8 cellular contexts compared by ENCODE assay signal in genomic region chr5:131169810-131170539, GRCh38. TPM values are rescaled to one million over a fixed set of nuclear protein-coding genes. Genes with fewer than 3 reads are reported as not detected.
A peak's percentile ranks its signal among the peaks of the same experiment; 100 is the strongest.
DNase-seq lines count a peak whose midpoint lies in the region; ATAC-seq, FAIRE-seq and TF ChIP-seq lines count a peak whose summit lies in the region.

No MANE protein-coding gene starts in this region.

- peak overlapping the region; percentile 48 for H3K27ac ChIP-seq in subcutaneous abdominal adipose tissue (ENCODE audit: low read depth, low read length)

- H3K9ac ChIP-seq in subcutaneous abdominal adipose tissue (ENCODE audit: low read length in 5 of 5): peak overlapping the region; percentile 2 to 86 (median 65)

- H3K36me3 Mint-ChIP-seq in activated CD8-positive, alpha-beta T cell treated with anti-CD3 and anti-CD28 coated beads, Interleukin-2, amount 10 ng/mL, durations not matched to agents 7 days and 5 days (ENCODE audit: low read depth): peaks cover 13% of the 10 kb centered on the region

- H3K36me3 ChIP-seq in subcutaneous abdominal adipose tissue (ENCODE audit: control insufficient read depth in 5 of 5, insufficient read depth in 5 of 5, low read length in 5 of 5): no peaks in the 10 kb centered on the region

- peaks cover 5 to 26% (median 22%) of the 10 kb centered on the region in 5 donors for H3K4me1 ChIP-seq in subcutaneous abdominal adipose tissue (ENCODE audit: control insufficient read depth in 5 of 5, insufficient read depth in 5 of 5, low read length in 5 of 5)

- H3K4me1 Mint-ChIP-seq in activated CD8-positive, alpha-beta T cell treated with anti-CD3 and anti-CD28 coated beads, Interleukin-2, amount 10 ng/mL, durations not matched to agents 7 days and 5 days (ENCODE audit: low read depth): peaks cover 47% of the 10 kb centered on the region

- H3K9me3 ChIP-seq in iPS-18c (ENCODE audit: control insufficient read depth, insufficient read depth, low read length): no peaks in the 10 kb centered on the region
- H3K9me3 ChIP-seq in subcutaneous abdominal adipose tissue (ENCODE audit: control insufficient read depth in 5 of 5, low read length in 5 of 5): no peaks in the 10 kb centered on the region

- peak overlapping the region; percentile 94 for H3K27ac Mint-ChIP-seq in activated CD8-positive, alpha-beta T cell treated with anti-CD3 and anti-CD28 coated beads, Interleukin-2, amount 10 ng/mL, durations not matched to agents 7 days and 5 days

- H3K4me3 Mint-ChIP-seq in activated CD8-positive, alpha-beta T cell treated with anti-CD3 and anti-CD28 coated beads, Interleukin-2, amount 10 ng/mL, durations not matched to agents 7 days and 5 days: peak overlapping the region; percentile 99

- DNase-seq in SIG-M5 treated with dmso at 0.1 percent for 504 hours (lab: John Stamatoyannopoulos, UW; ENCODE audit: unreplicated experiment) (peak; percentile 17), SIG-M5 (lab: John Stamatoyannopoulos, UW) (no peak), C1 segment of cervical spinal cord (lab: John Stamatoyannopoulos, UW) (no peak), GM12891 (ENCODE audit: insufficient read length, low spot score) (no peak)
- no peak for DNase-seq in activated CD8-positive, alpha-beta T cell treated with anti-CD3 and anti-CD28 coated beads, Interleukin-2, amount 10 ng/mL, durations not matched to agents 7 days and 5 days

- TF ChIP-seq POLR2A in GM12891 (IDR thresholded peaks at IDR 0.05; ENCODE audit: low read depth, low read length): no peak

- peak overlapping the region; percentile 65 for H3K4me3 ChIP-seq in iPS-18c (ENCODE audit: insufficient read depth, low read depth, low read length)
- peak overlapping the region; percentile 76 to 97 (median 87) for H3K4me3 ChIP-seq in subcutaneous abdominal adipose tissue (ENCODE audit: low read depth in 1 of 5, low read length in 5 of 5)

- ATAC-seq in activated CD8-positive, alpha-beta T cell treated with anti-CD3 and anti-CD28 coated beads, Interleukin-2, amount 10 ng/mL, durations not matched to agents 7 days and 5 days: no peak
- ATAC-seq in GM19351 (IDR thresholded peaks at IDR 0.05; ENCODE audit: unreplicated experiment): no peak

- POLR2A ChIA-PET in activated CD8-positive, alpha-beta T cell treated with anti-CD3 and anti-CD28 coated beads, Interleukin-2, amount 10 ng/mL, durations not matched to agents 7 days and 5 days (lab: Charles Lee): interaction anchor here (0.7 kb wide), 1 partner anchor 97 kb away, joined by 3 read pairs; no protein-coding TSS in a partner anchor

- no peaks in the 10 kb centered on the region for H3K27me3 ChIP-seq in subcutaneous abdominal adipose tissue (ENCODE audit: control insufficient read depth in 5 of 5, insufficient read depth in 4 of 5, low read length in 5 of 5)

- FAIRE-seq in GM12891 (lab: Jason Lieb, UNC): no peak

- CTCF ChIA-PET in activated CD8-positive, alpha-beta T cell treated with anti-CD3 and anti-CD28 coated beads, Interleukin-2, amount 10 ng/mL, durations not matched to agents 7 days and 5 days (lab: Charles Lee): interaction anchor here (1.4 kb wide), 1 partner anchor 95 kb away, joined by 3 read pairs; no protein-coding TSS in a partner anchor

- no peaks in the 10 kb centered on the region for H3K27me3 Mint-ChIP-seq in activated CD8-positive, alpha-beta T cell treated with anti-CD3 and anti-CD28 coated beads, Interleukin-2, amount 10 ng/mL, durations not matched to agents 7 days and 5 days (ENCODE audit: low read depth)

- no peaks in the 10 kb centered on the region for H3K9me3 Mint-ChIP-seq in activated CD8-positive, alpha-beta T cell treated with anti-CD3 and anti-CD28 coated beads, Interleukin-2, amount 10 ng/mL, durations not matched to agents 7 days and 5 days (ENCODE audit: insufficient read depth)

TF ChIP-seq in GM12891, 5 proteins besides CTCF, POLR2A, EP300 and RAD21:
- no peak for TF ChIP-seq SPI1 (IDR thresholded peaks at IDR 0.05; ENCODE audit: low read depth, low read length)
- TF ChIP-seq POU2F2 (IDR thresholded peaks at IDR 0.05; ENCODE audit: low read depth, low read length): no peak
- no peak for TF ChIP-seq TAF1 (IDR thresholded peaks at IDR 0.05; ENCODE audit: low read depth, low read length)
- no peak for TF ChIP-seq PAX5 (IDR thresholded peaks at IDR 0.05; ENCODE audit: insufficient read depth, low read length, severe bottlenecking)
- no peak for TF ChIP-seq POLR2AphosphoS5 (IDR thresholded peaks at IDR 0.05; ENCODE audit: low read depth, low read length)

RNA-seq across cellular contexts. Expression of gene LYRM7, which starts 0.8 kb away (rescaled TPM):
- total RNA-seq in activated CD8-positive, alpha-beta T cell treated with anti-CD3 and anti-CD28 coated beads, Interleukin-2, amount 10 ng/mL, durations not matched to agents 7 days and 5 days: 10 to 100 TPM; 16.3 to 17.8 TPM
- 8.2 TPM for polyA plus RNA-seq in GM12891 (2012; ENCODE audit: low read depth, missing spikeins)

RNA-seq across cellular contexts. Expression of gene HINT1, which starts 4.9 kb away (rescaled TPM):
- 100 to 1,000 TPM; 232 to 246 TPM for total RNA-seq in activated CD8-positive, alpha-beta T cell treated with anti-CD3 and anti-CD28 coated beads, Interleukin-2, amount 10 ng/mL, durations not matched to agents 7 days and 5 days
- 507 TPM for polyA plus RNA-seq in GM12891 (2012; ENCODE audit: low read depth, missing spikeins)
